In the genomic region with DNA sequence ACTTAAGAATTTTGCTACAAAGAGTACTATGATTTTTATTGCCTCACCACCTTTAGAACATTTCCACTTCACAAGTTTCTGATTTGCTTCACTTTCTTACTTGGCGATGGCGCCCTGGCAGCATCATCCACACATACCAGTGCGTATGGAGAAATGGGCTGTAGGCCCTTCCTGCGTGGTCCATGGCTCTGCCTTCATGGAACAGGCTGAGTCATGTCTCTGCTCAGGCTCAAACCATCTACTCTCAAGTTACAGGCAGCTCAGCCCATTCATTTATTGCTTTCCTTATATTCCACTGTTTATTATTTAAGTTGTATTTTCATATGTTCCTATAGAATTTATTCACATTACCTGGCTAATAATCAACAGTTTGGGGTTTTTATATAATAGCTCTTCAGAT, we compare ENCODE assay signal across 21 cellular contexts. TPM values are rescaled to one million over a fixed set of nuclear protein-coding genes. Genes with fewer than 3 reads are reported as not detected.
DNase-seq lines count a peak whose midpoint lies in the region; ATAC-seq, FAIRE-seq and TF ChIP-seq lines count a peak whose summit lies in the region.
"Had no signal": no experiment of that assay in that cellular context is flagged by ENCODE, and none has a peak within 500 bp of the region (broad histone marks: within the 10 kb centered on the region; RNA-seq: fewer than 3 reads in every experiment).

No MANE protein-coding gene starts in this region.

- ATAC-seq in HepG2 (no peak), right lobe of liver (no peak), WTC11 (no peak), GM18498 (IDR thresholded peaks at IDR 0.05; ENCODE audit: unreplicated experiment) (no peak), GM18867 (IDR thresholded peaks at IDR 0.05; ENCODE audit: unreplicated experiment) (no peak)

- H3K27ac ChIP-seq in HepG2 (ENCODE audit: extremely low read length, insufficient read depth, low read length) (no peak overlapping the region), right lobe of liver (no peak overlapping the region), Karpas-422 (ENCODE audit: low read length) (no peak overlapping the region)

- H3K36me3 ChIP-seq in HepG2 (replicated peaks in 1 of 2; ENCODE audit: control insufficient read depth in 1 of 2, insufficient read depth in 2 of 2, low read length in 2 of 2) (peaks cover 4 to 27% of the 10 kb centered on the region in 2 experiments), right lobe of liver (peaks cover 0 to 52% (median 17%) of the 10 kb centered on the region in 4 donors), Karpas-422 (ENCODE audit: insufficient read depth, low read length) (peaks cover 10% of the 10 kb centered on the region; the same call in 1 of the 2 replicates)

- H3K79me2 ChIP-seq in HepG2 (ENCODE audit: insufficient read depth, low read length) (peaks cover 32% of the 10 kb centered on the region), Karpas-422 (ENCODE audit: low read length) (no peaks in the 10 kb centered on the region)

- no peak for TF ChIP-seq RAD21 in HepG2 (CRISPR knock-in tag; IDR thresholded peaks at IDR 0.05)

- peaks cover 39% of the 10 kb centered on the region for H3K9me3 Mint-ChIP-seq in WTC11

- FAIRE-seq in HepG2 (lab: Jason Lieb, UNC), result no peak
- FAIRE-seq: H54, HTR-8/SVneo had no signal

- H2AFZ ChIP-seq in HepG2 (ENCODE audit: low read length) (no peak overlapping the region), Karpas-422 (ENCODE audit: low read length) (no peak overlapping the region)

- BruUV-seq in HepG2 (replicated peaks; lab: Mats Ljungman, UMichigan), result no TSS peak

- peak overlapping the region; percentile 83 for H3K27ac Mint-ChIP-seq in WTC11

- H3K4me2 ChIP-seq in HepG2 (ENCODE audit: low read depth, low read length) (no peak overlapping the region), Karpas-422 (ENCODE audit: low read depth, low read length, poor library complexity, severe bottlenecking) (no peak overlapping the region)

- peaks cover 87% of the 10 kb centered on the region for H3K36me3 Mint-ChIP-seq in WTC11

- H4K20me1 ChIP-seq in HepG2 (ENCODE audit: insufficient read depth, low read length) (no peaks in the 10 kb centered on the region), Karpas-422 (ENCODE audit: insufficient read depth, low read depth, low read length) (no peaks in the 10 kb centered on the region)

- 99% methylated on average over 4 of the region's 4 CpGs for WGBS in HepG2 (ENCODE audit: low lambda C conversion rate)
- WGBS in right lobe of liver (ENCODE audit: insufficient coverage, low coverage, low lambda C conversion rate, missing lambda C conversion rate), result 100% methylated on average over 4 of the region's 4 CpGs

- H3K4me3 Mint-ChIP-seq in WTC11, result no peak overlapping the region

- H3K27me3 Mint-ChIP-seq in WTC11 (ENCODE audit: low read depth), result no peaks in the 10 kb centered on the region

- no peaks in the 10 kb centered on the region for H3K9me2 ChIP-seq in Karpas-422 (replicated peaks; ENCODE audit: insufficient read depth, low read length)

- peaks cover 47% of the 10 kb centered on the region for H3K4me1 ChIP-seq in HepG2 (ENCODE audit: insufficient read depth, low read length)
- H3K4me1 ChIP-seq in right lobe of liver, result peaks cover 0 to 8% (median 0%) of the 10 kb centered on the region in 4 donors
- H3K4me1 ChIP-seq in Karpas-422 (ENCODE audit: low read length), result no peaks in the 10 kb centered on the region

- in situ Hi-C loops in HepG2 (cut with HindIII; ENCODE audit: extremely low pct_ligation_motif_present, low pct_unique_long_range_greater_than_20kb) (no loop called here), KBM-7 (cut with MboI; ENCODE audit: low pct_unique_long_range_greater_than_20kb, low sequenced_read_pairs) (no loop called here)

- H3K9me3 ChIP-seq in HepG2 (ENCODE audit: low read length), result no peaks in the 10 kb centered on the region
- no peaks in the 10 kb centered on the region for H3K9me3 ChIP-seq in right lobe of liver
- H3K9me3 ChIP-seq in Karpas-422 (ENCODE audit: low read length), result no peaks in the 10 kb centered on the region

- peaks cover 31% of the 10 kb centered on the region for H3K4me1 Mint-ChIP-seq in WTC11

- CTCF ChIA-PET in HepG2 (lab: Yijun Ruan, JAX; ENCODE audit: low intra/inter-chr PET ratio, low total read pairs), result no interaction called here
- CTCF ChIA-PET in WTC11 (lab: Charles Lee), result no interaction called here

- intact Hi-C loops in HepG2 (cut with micrococcal nuclease; ENCODE audit: unreplicated experiment), result no loop called here
- intact Hi-C loops in right lobe of liver (cut with DNase I), result no loop called here

- POLR2A ChIA-PET in HepG2 (lab: Yijun Ruan, JAX), result interaction anchor here (1.1 to 1.7 kb wide), 3 partner anchors 19 to 21 kb away, joined by 4 to 5 read pairs (median 4); partner anchors contain the start of genes CASP3 and PRIMPOL
- POLR2A ChIA-PET in WTC11 (lab: Charles Lee), result no interaction called here

- TF ChIP-seq EP300 in HepG2 (IDR thresholded peaks at IDR 0.05; ENCODE audit: low read depth in 2 of 2, low read length in 2 of 2), result no peak
- TF ChIP-seq EP300 in HepG2 (CRISPR knock-in tag; IDR thresholded peaks at IDR 0.05; ENCODE audit: borderline replicate concordance), result no peak

- no peak overlapping the region for H3K4me3 ChIP-seq in HepG2 (replicated peaks in 1 of 3; ENCODE audit: insufficient read depth in 1 of 3, low read depth in 2 of 3, low read length in 3 of 3)
- H3K4me3 ChIP-seq in right lobe of liver, result no peak overlapping the region
- H3K4me3 ChIP-seq in Karpas-422 (ENCODE audit: low read length), result no peak overlapping the region

- no peak for TF ChIP-seq POLR2A in HepG2 (IDR thresholded peaks at IDR 0.05; ENCODE audit: insufficient read depth in 1 of 2, low read depth in 2 of 2, low read length in 2 of 2)
- no peak for TF ChIP-seq POLR2A in right lobe of liver (IDR thresholded peaks at IDR 0.05)

- TF ChIP-seq CTCF in HepG2 (CRISPR knock-in tag; IDR thresholded peaks at IDR 0.05) (no peak), right lobe of liver (IDR thresholded peaks at IDR 0.05) (no peak), WTC11 (IDR thresholded peaks at IDR 0.05) (no peak)

- H3K27me3 ChIP-seq in HepG2 (ENCODE audit: control insufficient read depth in 1 of 2, insufficient read depth in 2 of 2, low read length in 2 of 2), result no peaks in the 10 kb centered on the region
- no peaks in the 10 kb centered on the region for H3K27me3 ChIP-seq in right lobe of liver
- H3K27me3 ChIP-seq in Karpas-422 (ENCODE audit: low read length), result no peaks in the 10 kb centered on the region

- H3K9ac ChIP-seq in HepG2 (ENCODE audit: insufficient read depth, low read depth, low read length) (no peak overlapping the region), Karpas-422 (ENCODE audit: low read length) (no peak overlapping the region)

- no peak for DNase-seq in HepG2 (ENCODE audit: low spot score)
- DNase-seq in right lobe of liver, result no peak
- DNase-seq in WTC11 (ENCODE audit: low spot score), result no peak
- DNase-seq in fibroblast of peridontal ligament (ENCODE audit: extremely low read depth), result peak; percentile 31
- no peak for DNase-seq in Karpas-422
- no peak for DNase-seq in KBM-7
- DNase-seq: Caco-2; EL; NCI-H1048; NCI-H1436 treated with DMSO at 0.1 percent for 48 hours; NCI-H2029 treated with DMSO at 0.1 percent for 48 hours; NCI-H2171 treated with DMSO at 0.1 percent for 48 hours; NCI-H446 treated with DMSO at 0.1 percent for 48 hours; NK-92 treated with Interleukin-12 subunit alpha and Interleukin-12 subunit beta, amount 100 ng/mL, for 24 hours; OCI-M1; RPMI8226; SIG-M5 had no signal

RNA-seq across cellular contexts. Expression of gene CASP3, which starts 21.1 kb away (rescaled TPM):
- total RNA-seq in HepG2 (2016; rRNA removed; fragmentation: Illumina TruSeq; extraction: Trizol), result 77.8 and 139 TPM in 2 replicates
- 6.9 and 8.3 TPM in 2 replicates for total RNA-seq in HepG2 (2016; cell fraction: cytosol; rRNA removed; fragmentation: Illumina TruSeq; extraction: Trizol; ENCODE audit: low read depth)
- 76.3 and 140 TPM in 2 replicates for total RNA-seq in HepG2 (2016; cell fraction: insoluble cytoplasmic fraction; rRNA removed; fragmentation: Illumina TruSeq; extraction: Trizol)
- 25.2 and 26.5 TPM in 2 replicates for total RNA-seq in HepG2 (2016; cell fraction: membrane; rRNA removed; fragmentation: Illumina TruSeq; extraction: Trizol)
- total RNA-seq in HepG2 (2016; cell fraction: nucleus; rRNA removed; fragmentation: Illumina TruSeq; extraction: Trizol), result 38.4 and 42.0 TPM in 2 replicates
- polyA plus RNA-seq in HepG2 (2011; rRNA removed), result 19.9 and 26.0 TPM in 2 replicates
- 9.9 and 15.6 TPM in 2 replicates for polyA plus RNA-seq in HepG2 (2011; cell fraction: cytosol; rRNA removed)
- 4.4 and 6.4 TPM in 2 replicates for polyA plus RNA-seq in HepG2 (2011; cell fraction: nucleus; rRNA removed)
- 22.6 and 26.2 TPM in 2 replicates for polyA plus RNA-seq in HepG2 (2012)
- 4.5 and 4.9 TPM in 2 replicates for polyA plus RNA-seq in HepG2 (2016; cell fraction: cytosol; fragmentation: Illumina TruSeq; extraction: Trizol; ENCODE audit: low read depth)
- polyA plus RNA-seq in HepG2 (2016; cell fraction: insoluble cytoplasmic fraction; fragmentation: Illumina TruSeq; extraction: Trizol; ENCODE audit: low read depth), result 116 and 129 TPM in 2 replicates
- 13.7 and 15.0 TPM in 2 replicates for polyA plus RNA-seq in HepG2 (2016; cell fraction: membrane; fragmentation: Illumina TruSeq; extraction: Trizol; ENCODE audit: low read depth)
- 50.9 and 57.0 TPM in 2 replicates for polyA plus RNA-seq in HepG2 (2016; cell fraction: nucleus; fragmentation: Illumina TruSeq; extraction: Trizol; ENCODE audit: insufficient read depth, low read depth)
- polyA minus RNA-seq in HepG2 (2011; rRNA and poly(A)+ RNA removed; ENCODE audit: low replicate concordance), result 5.3 and 7.6 TPM in 2 replicates
- polyA minus RNA-seq in HepG2 (2011; cell fraction: cytosol; rRNA and poly(A)+ RNA removed), result 9.8 and 11.5 TPM in 2 replicates
- 13.1 and 13.6 TPM in 2 replicates for polyA minus RNA-seq in HepG2 (2011; cell fraction: nucleus; rRNA and poly(A)+ RNA removed)
- 10 to 100 TPM in 5 of 6 experiments, 1 to 10 TPM in 1; 9.6 to 19.6 (median 13.2) TPM for total RNA-seq in right lobe of liver
- total RNA-seq in WTC11 (2021), result 54.2 to 78.9 TPM (median 63.2 TPM) in 3 replicates
- 12.2 and 22.5 TPM in 2 replicates for total RNA-seq in Karpas-422 (2014; rRNA removed; shearing (Covaris generic); ENCODE audit: low replicate concordance)

RNA-seq across cellular contexts. Expression of gene PRIMPOL, which starts 21.4 kb away (rescaled TPM):
- total RNA-seq in HepG2 (2016; rRNA removed; fragmentation: Illumina TruSeq; extraction: Trizol) (11.0 and 17.3 TPM in 2 replicates), right lobe of liver (1 to 10 TPM; 4.0 to 8.7 (median 5.7) TPM), WTC11 (2021) (8.3 to 13.4 TPM (median 9.6 TPM) in 3 replicates)
- 9.6 and 10.1 TPM in 2 replicates for total RNA-seq in HepG2 (2016; cell fraction: cytosol; rRNA removed; fragmentation: Illumina TruSeq; extraction: Trizol; ENCODE audit: low read depth)
- 10.8 and 14.2 TPM in 2 replicates for total RNA-seq in HepG2 (2016; cell fraction: insoluble cytoplasmic fraction; rRNA removed; fragmentation: Illumina TruSeq; extraction: Trizol)
- 6.1 and 6.6 TPM in 2 replicates for total RNA-seq in HepG2 (2016; cell fraction: membrane; rRNA removed; fragmentation: Illumina TruSeq; extraction: Trizol)
- total RNA-seq in HepG2 (2016; cell fraction: nucleus; rRNA removed; fragmentation: Illumina TruSeq; extraction: Trizol), result 7.1 and 11.9 TPM in 2 replicates
- polyA plus RNA-seq in HepG2 (2011; rRNA removed), result 4.4 and 7.3 TPM in 2 replicates
- polyA plus RNA-seq in HepG2 (2011; cell fraction: cytosol; rRNA removed), result 1.4 and 2.2 TPM in 2 replicates
- polyA plus RNA-seq in HepG2 (2011; cell fraction: nucleus; rRNA removed), result 3.0 and 4.4 TPM in 2 replicates
- polyA plus RNA-seq in HepG2 (2012), result 5.3 and 5.4 TPM in 2 replicates
- polyA plus RNA-seq in HepG2 (2016; cell fraction: cytosol; fragmentation: Illumina TruSeq; extraction: Trizol; ENCODE audit: low read depth), result 0.87 and 1.7 TPM in 2 replicates
- 9.6 and 12.3 TPM in 2 replicates for polyA plus RNA-seq in HepG2 (2016; cell fraction: insoluble cytoplasmic fraction; fragmentation: Illumina TruSeq; extraction: Trizol; ENCODE audit: low read depth)
- polyA plus RNA-seq in HepG2 (2016; cell fraction: membrane; fragmentation: Illumina TruSeq; extraction: Trizol; ENCODE audit: low read depth), result 2.6 and 3.3 TPM in 2 replicates
- polyA plus RNA-seq in HepG2 (2016; cell fraction: nucleus; fragmentation: Illumina TruSeq; extraction: Trizol; ENCODE audit: insufficient read depth, low read depth), result 20.4 and 22.6 TPM in 2 replicates
- polyA minus RNA-seq in HepG2 (2011; rRNA and poly(A)+ RNA removed; ENCODE audit: low replicate concordance), result 1.2 and 2.0 TPM in 2 replicates
- 1.1 and 2.1 TPM in 2 replicates for polyA minus RNA-seq in HepG2 (2011; cell fraction: cytosol; rRNA and poly(A)+ RNA removed)
- 4.6 and 6.2 TPM in 2 replicates for polyA minus RNA-seq in HepG2 (2011; cell fraction: nucleus; rRNA and poly(A)+ RNA removed)
- 10.4 and 35.2 TPM in 2 replicates for total RNA-seq in Karpas-422 (2014; rRNA removed; shearing (Covaris generic); ENCODE audit: low replicate concordance)
